ENCODE assay signal across 10 cellular contexts in the genomic region with DNA sequence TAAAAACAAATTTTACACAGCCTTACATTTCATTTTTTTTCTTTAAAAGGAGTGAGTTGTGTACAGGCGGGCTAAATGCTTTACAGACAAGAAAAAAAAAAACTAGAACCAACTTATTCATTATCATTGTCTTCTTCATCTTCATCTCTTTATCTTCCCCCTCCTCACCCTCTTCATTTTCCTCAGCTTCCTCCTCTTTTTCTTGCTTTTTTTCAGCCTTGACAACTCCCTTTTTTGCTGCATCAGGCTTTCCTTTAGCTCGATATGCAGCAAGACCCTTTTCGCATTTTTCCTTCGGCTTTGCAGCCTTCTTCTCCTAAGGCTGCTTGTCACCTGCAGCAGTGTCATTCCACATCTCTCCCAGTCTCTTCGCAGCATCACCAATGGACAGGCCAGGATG.
"Had no signal": no experiment of that assay in that cellular context is flagged by ENCODE, and none has a peak within 500 bp of the region (broad histone marks: within the 10 kb centered on the region; RNA-seq: fewer than 3 reads in every experiment).

No MANE protein-coding gene starts in this region.

- H3K9me3 ChIP-seq: thyroid gland had no signal

- H3K27me3 ChIP-seq: thyroid gland had no signal

- H3K4me3 ChIP-seq: thyroid gland had no signal

- H3K27me3 Mint-ChIP-seq: activated naive CD8-positive, alpha-beta T cell treated with anti-CD3 and anti-CD28 coated beads, Interleukin-2, amount 50 U/mL, for 24 hours; stimulated activated naive B cell treated with anti-CD40 and anti-IgM and Interleukin-4, amounts not matched to agents 10 μg/mL and 1 μg/mL and 100 μg/mL, for 72 hours had no signal

- H3K4me3 Mint-ChIP-seq: neural crest cell had no signal

- ATAC-seq: activated naive CD8-positive, alpha-beta T cell treated with anti-CD3 and anti-CD28 coated beads, Interleukin-2, amount 50 U/mL, for 24 hours had no signal

- H3K27ac ChIP-seq: epithelial cell of prostate, thyroid gland had no signal

- H3K4me1 ChIP-seq: thyroid gland had no signal

- H3K4me1 Mint-ChIP-seq: immature natural killer cell had no signal

- H3K27ac Mint-ChIP-seq: immature natural killer cell; stimulated activated naive B cell treated with anti-CD40 and anti-IgM and Interleukin-4, amounts not matched to agents 10 μg/mL and 1 μg/mL and 100 μg/mL, for 72 hours had no signal

- DNase-seq: activated naive CD4-positive, alpha-beta T cell; activated naive CD8-positive, alpha-beta T cell treated with anti-CD3 and anti-CD28 coated beads, Interleukin-2, amount 50 U/mL, for 24 hours; aorta; cerebellar nuclear complex; head of caudate nucleus; immature natural killer cell; stimulated activated naive B cell treated with anti-CD40 and anti-IgM and Interleukin-4, amounts not matched to agents 10 μg/mL and 1 μg/mL and 100 μg/mL, for 72 hours; thyroid gland had no signal

- H3K36me3 ChIP-seq: thyroid gland had no signal
